7 cellular contexts compared by ENCODE assay signal in the genomic region with DNA sequence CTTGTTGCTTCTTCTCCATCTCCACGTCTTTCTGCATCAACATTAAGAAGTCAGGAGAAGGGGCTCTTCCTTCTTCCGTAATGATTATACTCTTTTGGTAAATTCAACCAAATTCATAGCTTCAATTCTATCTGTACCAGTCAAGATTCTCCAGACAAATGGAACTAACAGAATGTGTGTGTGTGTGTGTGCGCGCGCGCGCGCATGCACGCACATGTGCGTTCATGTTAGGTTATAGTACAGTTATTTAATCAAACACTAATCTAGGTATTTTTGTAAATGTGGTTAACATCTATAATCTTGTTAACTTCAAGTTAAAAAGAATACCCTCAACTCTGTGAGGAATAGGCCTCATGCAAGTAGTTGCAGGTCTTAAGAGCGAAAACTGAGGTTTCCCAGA.
"Had no signal": no experiment of that assay in that cellular context is flagged by ENCODE, and none has a peak within 500 bp of the region (broad histone marks: within the 10 kb centered on the region; RNA-seq: fewer than 3 reads in every experiment).

No MANE protein-coding gene starts in this region.

- H3K36me3 Mint-ChIP-seq: IgD-negative memory B cell had no signal

- H3K27ac ChIP-seq: HL-60, KMS-11 had no signal

- H3K4me3 ChIP-seq: K562 had no signal

- H3K27me3 Mint-ChIP-seq: IgD-negative memory B cell had no signal

- H3K4me3 Mint-ChIP-seq: IgD-negative memory B cell had no signal

- H3K4me1 Mint-ChIP-seq: IgD-negative memory B cell had no signal

- DNase-seq: IMR-90, KBM-7, KG1 had no signal

- H3K27ac Mint-ChIP-seq: IgD-negative memory B cell had no signal
